In the genomic region with DNA sequence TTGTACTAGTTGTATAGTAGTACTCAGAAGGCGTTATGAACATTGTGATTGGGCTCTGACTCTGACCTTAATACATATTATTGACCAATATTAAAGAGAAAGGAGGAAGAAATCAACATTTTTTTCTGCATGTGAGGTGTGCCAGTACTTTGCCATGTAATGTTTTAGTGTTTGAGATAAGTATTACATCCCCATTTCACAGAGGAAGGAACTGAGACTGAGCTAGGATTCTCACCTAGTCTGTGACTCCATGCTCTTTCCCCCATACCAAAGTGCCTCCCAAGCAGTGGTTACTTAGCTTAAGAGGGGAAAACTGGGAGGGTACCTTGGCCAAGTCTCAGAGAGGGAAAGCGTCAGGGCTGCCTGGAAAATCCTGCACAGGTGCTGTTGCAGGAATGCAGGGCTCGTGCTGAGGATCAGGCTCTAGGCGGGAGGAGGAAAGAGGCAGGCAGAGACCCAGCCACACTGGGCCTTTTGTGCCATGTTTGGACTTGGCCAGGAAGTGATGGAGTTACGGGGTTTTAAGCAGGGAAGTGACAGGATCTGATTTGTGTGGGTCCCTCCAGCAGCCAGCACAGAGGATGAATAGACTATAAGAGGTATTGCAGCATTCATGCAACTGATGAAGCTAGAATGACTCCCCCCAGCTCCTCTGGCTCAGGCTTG, we compare ENCODE assay signal across 9 cellular contexts. TPM values are rescaled to one million over a fixed set of nuclear protein-coding genes. Genes with fewer than 3 reads are reported as not detected.
DNase-seq lines count a peak whose midpoint lies in the region; ATAC-seq and TF ChIP-seq lines count a peak whose summit lies in the region.
"Had no signal": no experiment of that assay in that cellular context is flagged by ENCODE, and none has a peak within 500 bp of the region (broad histone marks: within the 10 kb centered on the region; RNA-seq: fewer than 3 reads in every experiment).

No MANE protein-coding gene starts in this region.

- H3K27ac ChIP-seq in Karpas-422 (ENCODE audit: low read length) (no peak overlapping the region; the same call in 1 of the 2 replicates), colonic mucosa (peak overlapping the region; percentile 82), neural cell (ENCODE audit: low read length) (no peak overlapping the region)

- H3K4me3 ChIP-seq in AG10803 (ENCODE audit: low read length) (peak overlapping the region; percentile 26; the same call in 1 of the 2 replicates), Karpas-422 (ENCODE audit: low read length) (peak overlapping the region; percentile 98), colonic mucosa (peak overlapping the region; percentile 81), neural cell (ENCODE audit: low read length) (peak overlapping the region; percentile 78)

- peaks cover 18% of the 10 kb centered on the region for H3K79me2 ChIP-seq in Karpas-422 (ENCODE audit: low read length)
- H3K79me2 ChIP-seq in neural cell (replicated peaks; ENCODE audit: insufficient read depth, low read length): peaks cover 9% of the 10 kb centered on the region

- H3K9ac ChIP-seq in Karpas-422 (ENCODE audit: low read length) (peak overlapping the region; percentile 94), colonic mucosa (ENCODE audit: low read depth in 2 of 2, low read length in 2 of 2) (peak overlapping the region; percentile 45 to 95), neural cell (ENCODE audit: low read length) (no peak overlapping the region)

- H3K9me2 ChIP-seq in Karpas-422 (replicated peaks; ENCODE audit: insufficient read depth, low read length) (no peaks in the 10 kb centered on the region), neural cell (ENCODE audit: insufficient read depth, low read length) (no peaks in the 10 kb centered on the region)

- H3K27me3 ChIP-seq in Karpas-422 (ENCODE audit: low read length) (no peaks in the 10 kb centered on the region), colonic mucosa (no peaks in the 10 kb centered on the region), neural cell (ENCODE audit: insufficient read depth, low read depth, low read length) (no peaks in the 10 kb centered on the region)

- peaks cover 8% of the 10 kb centered on the region; the same call in 1 of the 2 replicates for H3K36me3 ChIP-seq in Karpas-422 (ENCODE audit: insufficient read depth, low read length)
- H3K36me3 ChIP-seq in colonic mucosa: peaks cover 22% of the 10 kb centered on the region
- H3K36me3 ChIP-seq in neural cell (ENCODE audit: insufficient read depth, low read length): no peaks in the 10 kb centered on the region

- H2AFZ ChIP-seq in Karpas-422 (ENCODE audit: low read length) (no peak overlapping the region), neural cell (ENCODE audit: low read depth, low read length) (no peak overlapping the region)

- TF ChIP-seq CTCF in AG10803 (conservative IDR thresholded peaks at IDR 0.05; ENCODE audit: low read length) (no peak), colonic mucosa (IDR thresholded peaks at IDR 0.05) (no peak), neural cell (IDR thresholded peaks at IDR 0.05; ENCODE audit: poor library complexity, severe bottlenecking) (no peak)

- no peaks in the 10 kb centered on the region for H3F3A ChIP-seq in neural cell (ENCODE audit: insufficient read depth, low read length, poor library complexity, severe bottlenecking)

- H3K4me1 ChIP-seq in Karpas-422 (ENCODE audit: low read length): peaks cover 25% of the 10 kb centered on the region
- peaks cover 24% of the 10 kb centered on the region for H3K4me1 ChIP-seq in colonic mucosa

- no peak for ATAC-seq in GM21825 (IDR thresholded peaks at IDR 0.05; ENCODE audit: unreplicated experiment)
- ATAC-seq in HG03565 (IDR thresholded peaks at IDR 0.05; ENCODE audit: unreplicated experiment): no peak

- H3K9me3 ChIP-seq in Karpas-422 (ENCODE audit: low read length) (no peaks in the 10 kb centered on the region), colonic mucosa (no peaks in the 10 kb centered on the region), neural cell (ENCODE audit: low read length) (no peaks in the 10 kb centered on the region)

- intact Hi-C loops in colonic mucosa (cut with DNase I): no loop called here

- DNase-seq in AG10803 (ENCODE audit: low read depth) (no peak), Karpas-422 (no peak), colonic mucosa (no peak), HuH-7 (ENCODE audit: low spot score) (no peak), DMS114 treated with DMSO at 0.1 percent for 48 hours (lab: John Stamatoyannopoulos, UW; ENCODE audit: unreplicated experiment) (no peak)
- DNase-seq: NCI-H524 treated with DMSO at 0.1 percent for 48 hours had no signal

- H4K20me1 ChIP-seq in Karpas-422 (ENCODE audit: insufficient read depth, low read depth, low read length) (peaks cover 9% of the 10 kb centered on the region; the same call in 1 of the 2 replicates), neural cell (ENCODE audit: insufficient read depth) (no peaks in the 10 kb centered on the region)

- no peak for TF ChIP-seq EP300 in neural cell (conservative IDR thresholded peaks at IDR 0.05; ENCODE audit: poor library complexity, severe bottlenecking)

- H3K4me2 ChIP-seq in Karpas-422 (ENCODE audit: low read depth, low read length, poor library complexity, severe bottlenecking) (peak overlapping the region; percentile 83), neural cell (ENCODE audit: low read length) (no peak overlapping the region)

- TF ChIP-seq RAD21 in neural cell (conservative IDR thresholded peaks at IDR 0.05): no peak

TF ChIP-seq in neural cell, 6 proteins besides CTCF, POLR2A, EP300 and RAD21:
- TF ChIP-seq EZH2 (IDR thresholded peaks at IDR 0.05; ENCODE audit: borderline replicate concordance, insufficient read depth, low read length, poor library complexity, severe bottlenecking) (no peak), MXI1 (conservative IDR thresholded peaks at IDR 0.05; ENCODE audit: poor library complexity, severe bottlenecking) (no peak), TAF1 (IDR thresholded peaks at IDR 0.05; ENCODE audit: low read depth) (no peak), SMC3 (conservative IDR thresholded peaks at IDR 0.05; ENCODE audit: poor library complexity) (no peak), POLR2AphosphoS5 (IDR thresholded peaks at IDR 0.05) (no peak)
- TF ChIP-seq, protein P1, sequence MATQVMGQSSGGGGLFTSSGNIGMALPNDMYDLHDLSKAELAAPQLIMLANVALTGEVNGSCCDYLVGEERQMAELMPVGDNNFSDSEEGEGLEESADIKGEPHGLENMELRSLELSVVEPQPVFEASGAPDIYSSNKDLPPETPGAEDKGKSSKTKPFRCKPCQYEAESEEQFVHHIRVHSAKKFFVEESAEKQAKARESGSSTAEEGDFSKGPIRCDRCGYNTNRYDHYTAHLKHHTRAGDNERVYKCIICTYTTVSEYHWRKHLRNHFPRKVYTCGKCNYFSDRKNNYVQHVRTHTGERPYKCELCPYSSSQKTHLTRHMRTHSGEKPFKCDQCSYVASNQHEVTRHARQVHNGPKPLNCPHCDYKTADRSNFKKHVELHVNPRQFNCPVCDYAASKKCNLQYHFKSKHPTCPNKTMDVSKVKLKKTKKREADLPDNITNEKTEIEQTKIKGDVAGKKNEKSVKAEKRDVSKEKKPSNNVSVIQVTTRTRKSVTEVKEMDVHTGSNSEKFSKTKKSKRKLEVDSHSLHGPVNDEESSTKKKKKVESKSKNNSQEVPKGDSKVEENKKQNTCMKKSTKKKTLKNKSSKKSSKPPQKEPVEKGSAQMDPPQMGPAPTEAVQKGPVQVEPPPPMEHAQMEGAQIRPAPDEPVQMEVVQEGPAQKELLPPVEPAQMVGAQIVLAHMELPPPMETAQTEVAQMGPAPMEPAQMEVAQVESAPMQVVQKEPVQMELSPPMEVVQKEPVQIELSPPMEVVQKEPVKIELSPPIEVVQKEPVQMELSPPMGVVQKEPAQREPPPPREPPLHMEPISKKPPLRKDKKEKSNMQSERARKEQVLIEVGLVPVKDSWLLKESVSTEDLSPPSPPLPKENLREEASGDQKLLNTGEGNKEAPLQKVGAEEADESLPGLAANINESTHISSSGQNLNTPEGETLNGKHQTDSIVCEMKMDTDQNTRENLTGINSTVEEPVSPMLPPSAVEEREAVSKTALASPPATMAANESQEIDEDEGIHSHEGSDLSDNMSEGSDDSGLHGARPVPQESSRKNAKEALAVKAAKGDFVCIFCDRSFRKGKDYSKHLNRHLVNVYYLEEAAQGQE (IDR thresholded peaks at IDR 0.05; ENCODE audit: borderline replicate concordance): no peak
TF ChIP-seq in neural cell: peak in this region for 0.

RNA-seq across cellular contexts. Expression of a gene that starts 1.7 kb away (rescaled TPM):
- 26.5 and 60.1 TPM in 2 replicates for total RNA-seq in Karpas-422 (2014; rRNA removed; shearing (Covaris generic); ENCODE audit: low replicate concordance)
- total RNA-seq in colonic mucosa: 100 to 1,000 TPM; 109 to 136 TPM
- polyA plus RNA-seq in neural cell: 52.1 and 59.7 TPM in 2 replicates
- 15.8 and 21.5 TPM in 2 replicates for polyA minus RNA-seq in neural cell

RNA-seq across cellular contexts. Expression of a gene that starts 2.1 kb away (rescaled TPM):
- total RNA-seq in Karpas-422 (2014; rRNA removed; shearing (Covaris generic); ENCODE audit: low replicate concordance): 77.6 and 204 TPM in 2 replicates
- 100 to 1,000 TPM in 1 of 2 donors, 10 to 100 TPM in 1; 96.1 to 137 TPM for total RNA-seq in colonic mucosa
- 249 and 337 TPM in 2 replicates for polyA plus RNA-seq in neural cell
- polyA minus RNA-seq in neural cell: 89.3 and 106 TPM in 2 replicates

RNA-seq across cellular contexts. Expression of a gene that starts 11.2 kb away (rescaled TPM):
- total RNA-seq in Karpas-422 (2014; rRNA removed; shearing (Covaris generic); ENCODE audit: low replicate concordance): 0.29 and 0.82 TPM in 2 replicates
- total RNA-seq in colonic mucosa: 1 to 10 TPM; 1.1 to 1.3 TPM
- not detected in 2 replicates for polyA plus RNA-seq in neural cell
- polyA minus RNA-seq in neural cell: 0.46 and 0.49 TPM in 2 replicates

RNA-seq across cellular contexts. Expression of a gene that starts 20.3 kb away (rescaled TPM):
- total RNA-seq in Karpas-422 (2014; rRNA removed; shearing (Covaris generic); ENCODE audit: low replicate concordance): 17.0 and 23.3 TPM in 2 replicates
- total RNA-seq in colonic mucosa: 100 to 1,000 TPM; 273 to 375 TPM
- polyA plus RNA-seq in neural cell: not detected in 2 replicates
- not detected in 2 replicates for polyA minus RNA-seq in neural cell

RNA-seq across cellular contexts. Expression of a gene that starts 55.0 kb away (rescaled TPM):
- total RNA-seq in Karpas-422 (2014; rRNA removed; shearing (Covaris generic); ENCODE audit: low replicate concordance): 474 and 568 TPM in 2 replicates
- 100 to 1,000 TPM; 282 to 346 TPM for total RNA-seq in colonic mucosa
- 144 and 167 TPM in 2 replicates for polyA plus RNA-seq in neural cell
- polyA minus RNA-seq in neural cell: 129 and 137 TPM in 2 replicates

Comparison
In these comparisons a context has a peak if more than half of its experiments do, and no peak if none do; other contexts are left out.
1. H3K4me3 ChIP-seq: peak in every context shown above with its lines; median percentile 98 in Karpas-422; 81 in colonic mucosa; 78 in neural cell; 26 in AG10803.